Comparison of ENCODE assay signal across 22 cellular contexts in genomic region chr14:57749267-57749666, GRCh38.
DNase-seq lines count a peak whose midpoint lies in the region; ATAC-seq and TF ChIP-seq lines count a peak whose summit lies in the region.
"Had no signal": no experiment of that assay in that cellular context is flagged by ENCODE, and none has a peak within 500 bp of the region (broad histone marks: within the 10 kb centered on the region; RNA-seq: fewer than 3 reads in every experiment).

No MANE protein-coding gene starts in this region.

- no peak overlapping the region for H3K4me2 ChIP-seq in PC-3 (ENCODE audit: low read length)

- 25 to 46% (median 31%) methylated on average over 3 of the region's 3 CpGs for WGBS in ovary, 3 donors

- H3K9me3 Mint-ChIP-seq in CD14-positive monocyte: peaks cover 0 to 13% (median 7%) of the 10 kb centered on the region in 7 donors
- H3K9me3 Mint-ChIP-seq: activated T-cell treated with anti-CD3 and anti-CD28 coated beads, Interleukin-2, amount 50 U/mL, for 24 hours; stimulated activated naive CD8-positive, alpha-beta T cell treated with anti-CD3 and anti-CD28 coated beads, Interleukin-15, Interleukin-2, amounts not matched to agents 100 ng/mL and 50 ng/mL, for 24 hours had no signal

- CTCF ChIA-PET in PC-3 (lab: Charles Lee): no interaction called here

- peaks cover 26% of the 10 kb centered on the region for H3K4me1 ChIP-seq in PC-3 (ENCODE audit: insufficient read depth, low read length)
- no peaks in the 10 kb centered on the region for H3K4me1 ChIP-seq in ovary (ENCODE audit: insufficient read depth)
- H3K4me1 ChIP-seq: vagina had no signal

- no peak overlapping the region for H3K4me3 Mint-ChIP-seq in CD14-positive monocyte
- H3K4me3 Mint-ChIP-seq: activated T-cell treated with anti-CD3 and anti-CD28 coated beads, Interleukin-2, amount 50 U/mL, for 24 hours; B cell; stimulated activated naive CD8-positive, alpha-beta T cell treated with anti-CD3 and anti-CD28 coated beads, Interleukin-15, Interleukin-2, amounts not matched to agents 100 ng/mL and 50 ng/mL, for 24 hours had no signal

- TF ChIP-seq POLR2A in ovary (IDR thresholded peaks at IDR 0.05): no peak

- POLR2A ChIA-PET in PC-3 (lab: Charles Lee; ENCODE audit: unreplicated experiment): no interaction called here

- no peak overlapping the region for H3K27ac Mint-ChIP-seq in CD14-positive monocyte
- H3K27ac Mint-ChIP-seq: activated naive CD4-positive, alpha-beta T cell treated with anti-CD3 and anti-CD28 coated beads, Interleukin-2, amount 50 U/mL, for 72 hours; activated T-cell treated with anti-CD3 and anti-CD28 coated beads, Interleukin-2, amount 50 U/mL, for 24 hours; B cell; stimulated activated naive CD8-positive, alpha-beta T cell treated with anti-CD3 and anti-CD28 coated beads, Interleukin-15, Interleukin-2, amounts not matched to agents 100 ng/mL and 50 ng/mL, for 24 hours had no signal

- no peaks in the 10 kb centered on the region for H3K79me2 ChIP-seq in PC-3 (ENCODE audit: low read length)

- H3K36me3 Mint-ChIP-seq in CD14-positive monocyte: no peaks in the 10 kb centered on the region
- H3K36me3 Mint-ChIP-seq: activated naive CD4-positive, alpha-beta T cell treated with anti-CD3 and anti-CD28 coated beads, Interleukin-2, amount 50 U/mL, for 72 hours had no signal

- H3K27ac ChIP-seq in PC-3 (ENCODE audit: low read length) (no peak overlapping the region), epithelial cell of prostate (no peak overlapping the region), ovary (no peak overlapping the region)
- H3K27ac ChIP-seq: vagina had no signal

- no peak for TF ChIP-seq EP300 in ovary (IDR thresholded peaks at IDR 0.05)

- no peak overlapping the region for H2AFZ ChIP-seq in PC-3 (ENCODE audit: low read length)

- no peaks in the 10 kb centered on the region for H3F3A ChIP-seq in PC-3 (ENCODE audit: low read length, unreplicated experiment)

- H3K4me3 ChIP-seq in PC-3 (ENCODE audit: low read length) (no peak overlapping the region), skeletal muscle cell (ENCODE audit: low read depth, low read length) (no peak overlapping the region), ovary (no peak overlapping the region)
- H3K4me3 ChIP-seq: mucosa of descending colon, vagina had no signal

- intact Hi-C loops in PC-3 (cut with micrococcal nuclease) (no loop called here), ovary (cut with DNase I) (no loop called here), CD14-positive monocyte (cut with micrococcal nuclease) (no loop called here)

- no TSS peak for BruUV-seq in PC-3 (replicated peaks; lab: Mats Ljungman, UMichigan)

- H3K9me3 ChIP-seq in PC-3 (ENCODE audit: low read length) (no peaks in the 10 kb centered on the region), ovary (no peaks in the 10 kb centered on the region)
- H3K9me3 ChIP-seq: mucosa of descending colon, vagina had no signal

- peaks cover 5% of the 10 kb centered on the region; the same call in 1 of the 2 replicates for H3K27me3 ChIP-seq in PC-3 (ENCODE audit: low read length)
- no peaks in the 10 kb centered on the region for H3K27me3 ChIP-seq in ovary
- H3K27me3 ChIP-seq: vagina had no signal

- DNase-seq in EL (peak; percentile 25), PC-3 (peak; percentile 96), epithelial cell of prostate (ENCODE audit: low read depth, low spot score) (peak; percentile 50), skeletal muscle cell (ENCODE audit: low read depth) (peak; percentile 31), DMS 273 treated with DMSO at 0.1 percent for 48 hours (lab: John Stamatoyannopoulos, UW) (no peak), ecto neural progenitor cell (ENCODE audit: low spot score) (no peak), ovary (no peak), CD14-positive monocyte (ENCODE audit: low spot score) (no peak)
- DNase-seq: activated CD4-positive, alpha-beta T cell treated with anti-CD3 and anti-CD28 coated beads, Interleukin-2, amount 50 U/mL, for 48 hours; activated T-cell treated with anti-CD3 and anti-CD28 coated beads, Interleukin-2, amount 50 U/mL, for 24 hours; GOT3; hypothalamus; KG1; mucosa of descending colon; NCI-H2171 treated with DMSO at 0.1 percent for 48 hours; NCI-H82; retina had no signal

- peak; percentile 45 for ATAC-seq in PC-3
- ATAC-seq: activated naive CD4-positive, alpha-beta T cell treated with anti-CD3 and anti-CD28 coated beads, Interleukin-2, amount 50 U/mL, for 72 hours; mucosa of descending colon; Panc1 had no signal

- H3K36me3 ChIP-seq in PC-3 (ENCODE audit: low read depth, low read length): no peaks in the 10 kb centered on the region
- H3K36me3 ChIP-seq in ovary: no peaks in the 10 kb centered on the region
- H3K36me3 ChIP-seq: vagina had no signal

- no peaks in the 10 kb centered on the region for H3K9me2 ChIP-seq in PC-3 (replicated peaks; ENCODE audit: low read length)

- TF ChIP-seq CTCF in PC-3 (conservative IDR thresholded peaks at IDR 0.05; ENCODE audit: low read depth, low read length) (no peak), ovary (IDR thresholded peaks at IDR 0.05) (no peak), CD14-positive monocyte (IDR thresholded peaks at IDR 0.05) (no peak)

- no peaks in the 10 kb centered on the region for H3K27me3 Mint-ChIP-seq in CD14-positive monocyte (ENCODE audit: low read depth in 3 of 3)
- H3K27me3 Mint-ChIP-seq: activated T-cell treated with anti-CD3 and anti-CD28 coated beads, Interleukin-2, amount 50 U/mL, for 24 hours; B cell; stimulated activated naive CD8-positive, alpha-beta T cell treated with anti-CD3 and anti-CD28 coated beads, Interleukin-15, Interleukin-2, amounts not matched to agents 100 ng/mL and 50 ng/mL, for 24 hours had no signal

- H3K4me1 Mint-ChIP-seq in CD14-positive monocyte: no peaks in the 10 kb centered on the region
- H3K4me1 Mint-ChIP-seq: B cell had no signal

- no peak overlapping the region for H3K9ac ChIP-seq in PC-3 (ENCODE audit: low read length)

- H4K20me1 ChIP-seq in PC-3 (ENCODE audit: low read length): no peaks in the 10 kb centered on the region

Comparison
In these comparisons a context has a peak if more than half of its experiments do, and no peak if none do; other contexts are left out.
1. DNase-seq: peak in EL (single experiment), PC-3 (single experiment), epithelial cell of prostate (single experiment) and skeletal muscle cell (single experiment); none in DMS 273 treated with DMSO at 0.1 percent for 48 hours (single experiment), ecto neural progenitor cell (single experiment), ovary (0 of 5) and CD14-positive monocyte (single experiment).